In the genomic region with DNA sequence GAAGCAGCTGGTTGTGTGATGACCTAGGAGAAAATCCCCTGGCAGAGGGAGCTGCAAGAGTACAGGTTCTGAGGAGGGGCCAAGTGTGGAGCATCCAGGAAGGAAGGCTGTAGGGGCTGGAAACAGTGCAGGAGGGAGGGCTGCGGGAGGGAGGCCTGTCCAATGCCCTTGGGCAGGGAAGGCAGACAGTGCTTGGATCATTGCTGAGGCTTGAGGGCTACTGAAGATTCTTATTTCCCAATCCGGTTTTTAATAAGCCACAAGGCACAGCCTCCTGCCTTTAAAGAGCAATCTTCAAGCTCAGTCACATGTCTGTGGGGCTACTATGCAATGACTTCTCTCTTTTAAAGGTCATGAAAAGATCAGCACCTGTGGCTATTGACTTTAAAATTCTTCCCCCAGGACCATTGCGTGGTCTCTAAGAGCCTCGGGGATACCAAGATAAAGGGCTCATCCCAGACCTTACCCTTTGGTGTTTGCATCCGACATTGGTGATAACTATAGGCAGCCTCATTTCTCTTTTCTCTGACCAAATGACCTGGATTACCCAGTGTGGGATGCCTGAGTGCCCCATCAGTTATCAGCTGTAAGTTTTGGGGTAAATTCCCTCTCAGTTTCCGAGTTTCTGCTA, we compare ENCODE assay signal across 15 cellular contexts.
A peak's percentile ranks its signal among the peaks of the same experiment; 100 is the strongest.
DNase-seq lines count a peak whose midpoint lies in the region; ATAC-seq and TF ChIP-seq lines count a peak whose summit lies in the region.
"Had no signal": no experiment of that assay in that cellular context is flagged by ENCODE, and none has a peak within 500 bp of the region (broad histone marks: within the 10 kb centered on the region; RNA-seq: fewer than 3 reads in every experiment).

No MANE protein-coding gene starts in this region.

- no peak overlapping the region for H3K27ac ChIP-seq in endodermal cell (ENCODE audit: low read depth, low read length)
- H3K27ac ChIP-seq: epithelial cell of prostate, hepatocyte, pancreas had no signal

- H3K36me3 ChIP-seq in endodermal cell (ENCODE audit: control insufficient read depth, insufficient read depth, low read length): no peaks in the 10 kb centered on the region
- H3K36me3 ChIP-seq: pancreas had no signal

- no peak for ATAC-seq in activated CD4-positive, alpha-beta T cell treated with anti-CD3 and anti-CD28 coated beads for 36 hours
- ATAC-seq in stimulated activated memory B cell treated with anti-CD40 and anti-IgM and Interleukin-4, amounts not matched to agents 10 μg/mL and 1 μg/mL and 100 μg/mL, for 72 hours: peak; percentile 87
- ATAC-seq in GM18519 (IDR thresholded peaks at IDR 0.05; ENCODE audit: low FRiP score, unreplicated experiment): no peak

- H3K4me1 ChIP-seq in endodermal cell (ENCODE audit: control insufficient read depth, insufficient read depth, low read length): no peaks in the 10 kb centered on the region
- H3K4me1 ChIP-seq: pancreas had no signal

- peaks cover 18% of the 10 kb centered on the region for H3K9me3 Mint-ChIP-seq in activated CD4-positive, alpha-beta T cell treated with anti-CD3 and anti-CD28 coated beads, Interleukin-2, amount 10 ng/mL, durations not matched to agents 24 days and 14 days
- no peaks in the 10 kb centered on the region for H3K9me3 Mint-ChIP-seq in activated CD4-positive, alpha-beta T cell treated with anti-CD3 and anti-CD28 coated beads for 36 hours (ENCODE audit: low read depth)
- no peaks in the 10 kb centered on the region for H3K9me3 Mint-ChIP-seq in endodermal cell
- H3K9me3 Mint-ChIP-seq in stimulated activated memory B cell treated with anti-CD40 and anti-IgM and Interleukin-4, amounts not matched to agents 10 μg/mL and 1 μg/mL and 100 μg/mL, for 72 hours: peaks cover 2% of the 10 kb centered on the region
- H3K9me3 Mint-ChIP-seq: type B pancreatic cell had no signal

- H3K4me3 ChIP-seq in endodermal cell (ENCODE audit: low read length): no peak overlapping the region
- H3K4me3 ChIP-seq: hepatocyte, pancreas had no signal

- 74 to 77% methylated on average over 6 of the region's 6 CpGs for WGBS in endodermal cell (ENCODE audit: insufficient coverage in 1 of 2, insufficient read length in 1 of 2), 2 experiments

- peak overlapping the region; percentile 80 for H3K27ac Mint-ChIP-seq in activated CD4-positive, alpha-beta T cell treated with anti-CD3 and anti-CD28 coated beads, Interleukin-2, amount 10 ng/mL, durations not matched to agents 24 days and 14 days
- no peak overlapping the region for H3K27ac Mint-ChIP-seq in activated CD4-positive, alpha-beta T cell treated with anti-CD3 and anti-CD28 coated beads for 36 hours
- no peak overlapping the region for H3K27ac Mint-ChIP-seq in endodermal cell
- peak overlapping the region; percentile 93 for H3K27ac Mint-ChIP-seq in stimulated activated memory B cell treated with anti-CD40 and anti-IgM and Interleukin-4, amounts not matched to agents 10 μg/mL and 1 μg/mL and 100 μg/mL, for 72 hours
- H3K27ac Mint-ChIP-seq: type B pancreatic cell had no signal

- POLR2A ChIA-PET in activated CD4-positive, alpha-beta T cell treated with anti-CD3 and anti-CD28 coated beads for 36 hours (lab: Charles Lee): no interaction called here

- DNase-seq in activated CD4-positive, alpha-beta T cell treated with anti-CD3 and anti-CD28 coated beads, Interleukin-2, amount 10 ng/mL, durations not matched to agents 24 days and 14 days: no peak
- no peak for DNase-seq in activated CD4-positive, alpha-beta T cell treated with anti-CD3 and anti-CD28 coated beads for 36 hours
- peak; percentile 85 for DNase-seq in NOMO-1 treated with DMSO at 0.1 percent for 48 hours (lab: John Stamatoyannopoulos, UW; ENCODE audit: unreplicated experiment)
- peak; percentile 53 for DNase-seq in endodermal cell
- DNase-seq in HCEC 1CT: no peak
- no peak for DNase-seq in posterior vena cava (ENCODE audit: low spot score)
- DNase-seq: activated CD4-positive, alpha-beta T cell treated with anti-CD3 and anti-CD28 coated beads for 48 hours; activated gamma-delta T cell; DMS153; pancreas had no signal

- no peak overlapping the region for H3K4me3 Mint-ChIP-seq in activated CD4-positive, alpha-beta T cell treated with anti-CD3 and anti-CD28 coated beads, Interleukin-2, amount 10 ng/mL, durations not matched to agents 24 days and 14 days
- no peak overlapping the region for H3K4me3 Mint-ChIP-seq in activated CD4-positive, alpha-beta T cell treated with anti-CD3 and anti-CD28 coated beads for 36 hours
- no peak overlapping the region for H3K4me3 Mint-ChIP-seq in endodermal cell
- H3K4me3 Mint-ChIP-seq in stimulated activated memory B cell treated with anti-CD40 and anti-IgM and Interleukin-4, amounts not matched to agents 10 μg/mL and 1 μg/mL and 100 μg/mL, for 72 hours: peak overlapping the region; percentile 19
- H3K4me3 Mint-ChIP-seq: type B pancreatic cell had no signal

- CTCF ChIA-PET in activated CD4-positive, alpha-beta T cell treated with anti-CD3 and anti-CD28 coated beads for 36 hours (lab: Charles Lee): no interaction called here

- intact Hi-C loops in activated CD4-positive, alpha-beta T cell treated with anti-CD3 and anti-CD28 coated beads, Interleukin-2, amount 10 ng/mL, durations not matched to agents 24 days and 14 days (cut with micrococcal nuclease): no loop called here
- intact Hi-C loops in activated CD4-positive, alpha-beta T cell treated with anti-CD3 and anti-CD28 coated beads for 36 hours (cut with DNase I, micrococcal nuclease): no loop called here
- intact Hi-C loops in posterior vena cava (cut with DNase I): loop anchor here in 1 of 2 donors (5.0 kb wide), 1 partner anchor 1000 kb away; no protein-coding TSS in a partner anchor

- H3K36me3 Mint-ChIP-seq in activated CD4-positive, alpha-beta T cell treated with anti-CD3 and anti-CD28 coated beads, Interleukin-2, amount 10 ng/mL, durations not matched to agents 24 days and 14 days (ENCODE audit: low read depth): peaks cover 73% of the 10 kb centered on the region
- peaks cover 72% of the 10 kb centered on the region for H3K36me3 Mint-ChIP-seq in activated CD4-positive, alpha-beta T cell treated with anti-CD3 and anti-CD28 coated beads for 36 hours (ENCODE audit: low read depth)
- H3K36me3 Mint-ChIP-seq in endodermal cell (ENCODE audit: low read depth): no peaks in the 10 kb centered on the region
- peaks cover 68% of the 10 kb centered on the region for H3K36me3 Mint-ChIP-seq in stimulated activated memory B cell treated with anti-CD40 and anti-IgM and Interleukin-4, amounts not matched to agents 10 μg/mL and 1 μg/mL and 100 μg/mL, for 72 hours
- H3K36me3 Mint-ChIP-seq: type B pancreatic cell had no signal

- no peaks in the 10 kb centered on the region for H3K27me3 Mint-ChIP-seq in activated CD4-positive, alpha-beta T cell treated with anti-CD3 and anti-CD28 coated beads, Interleukin-2, amount 10 ng/mL, durations not matched to agents 24 days and 14 days
- no peaks in the 10 kb centered on the region for H3K27me3 Mint-ChIP-seq in activated CD4-positive, alpha-beta T cell treated with anti-CD3 and anti-CD28 coated beads for 36 hours
- peaks cover 7% of the 10 kb centered on the region for H3K27me3 Mint-ChIP-seq in endodermal cell (ENCODE audit: insufficient read depth)
- no peaks in the 10 kb centered on the region for H3K27me3 Mint-ChIP-seq in stimulated activated memory B cell treated with anti-CD40 and anti-IgM and Interleukin-4, amounts not matched to agents 10 μg/mL and 1 μg/mL and 100 μg/mL, for 72 hours

- no peak for TF ChIP-seq CTCF in endodermal cell (conservative IDR thresholded peaks at IDR 0.05)

- H3K9ac ChIP-seq in endodermal cell (ENCODE audit: extremely low read depth, low read length, poor library complexity, severe bottlenecking): no peak overlapping the region

- no peaks in the 10 kb centered on the region for H3K9me3 ChIP-seq in endodermal cell (ENCODE audit: control insufficient read depth, low read length)
- H3K9me3 ChIP-seq: pancreas had no signal

- H3K27me3 ChIP-seq in endodermal cell (ENCODE audit: control insufficient read depth, insufficient read depth, low read length, poor library complexity, severe bottlenecking): no peaks in the 10 kb centered on the region
- H3K27me3 ChIP-seq: hepatocyte, pancreas had no signal

- H3K4me1 Mint-ChIP-seq in activated CD4-positive, alpha-beta T cell treated with anti-CD3 and anti-CD28 coated beads, Interleukin-2, amount 10 ng/mL, durations not matched to agents 24 days and 14 days: peaks cover 54% of the 10 kb centered on the region
- peaks cover 51% of the 10 kb centered on the region for H3K4me1 Mint-ChIP-seq in activated CD4-positive, alpha-beta T cell treated with anti-CD3 and anti-CD28 coated beads for 36 hours
- no peaks in the 10 kb centered on the region for H3K4me1 Mint-ChIP-seq in endodermal cell
- H3K4me1 Mint-ChIP-seq in stimulated activated memory B cell treated with anti-CD40 and anti-IgM and Interleukin-4, amounts not matched to agents 10 μg/mL and 1 μg/mL and 100 μg/mL, for 72 hours: peaks cover 77% of the 10 kb centered on the region

Comparison
In these comparisons a context has a peak if more than half of its experiments do, and no peak if none do; other contexts are left out.
1. H3K27ac Mint-ChIP-seq: peak in activated CD4-positive, alpha-beta T cell treated with anti-CD3 and anti-CD28 coated beads, Interleukin-2, amount 10 ng/mL, durations not matched to agents 24 days and 14 days (single experiment) and stimulated activated memory B cell treated with anti-CD40 and anti-IgM and Interleukin-4, amounts not matched to agents 10 μg/mL and 1 μg/mL and 100 μg/mL, for 72 hours (single experiment); none in activated CD4-positive, alpha-beta T cell treated with anti-CD3 and anti-CD28 coated beads for 36 hours (single experiment) and endodermal cell (single experiment).
2. DNase-seq: peak in NOMO-1 treated with DMSO at 0.1 percent for 48 hours (single experiment) and endodermal cell (single experiment); none in activated CD4-positive, alpha-beta T cell treated with anti-CD3 and anti-CD28 coated beads, Interleukin-2, amount 10 ng/mL, durations not matched to agents 24 days and 14 days (single experiment), activated CD4-positive, alpha-beta T cell treated with anti-CD3 and anti-CD28 coated beads for 36 hours (single experiment), HCEC 1CT (single experiment) and posterior vena cava (single experiment).